Comparison of ENCODE assay signal across 1 cellular context in genomic region chr1:2133039-2133878, GRCh38.
TF ChIP-seq lines count a peak whose summit lies in the region.

No MANE protein-coding gene starts in this region.

TF ChIP-seq in K562, 482 proteins besides CTCF, POLR2A, EP300 and RAD21 (continued from another document and continues in another):
- TF ChIP-seq ZNF146 (CRISPR knock-in tag; IDR thresholded peaks at IDR 0.05; ENCODE audit: unreplicated experiment) (no peak), JUNB (CRISPR knock-in tag; conservative IDR thresholded peaks at IDR 0.05) (no peak), GABPB1 (CRISPR knock-in tag; IDR thresholded peaks at IDR 0.05) (no peak; the same call in 1 of the 2 replicates), NELFE (IDR thresholded peaks at IDR 0.05; ENCODE audit: insufficient read depth, insufficient read length) (no peak), NFRKB (IDR thresholded peaks at IDR 0.05; ENCODE audit: low read depth) (no peak), MCM2 (IDR thresholded peaks at IDR 0.05; ENCODE audit: low read depth) (no peak), CCNT2 (IDR thresholded peaks at IDR 0.05; ENCODE audit: borderline replicate concordance, extremely low read depth, insufficient read length, low read depth, low read length) (peak; percentile 83), POLR2AphosphoS2 (IDR thresholded peaks at IDR 0.05; ENCODE audit: low read length) (no peak), ZC3H8 (IDR thresholded peaks at IDR 0.05) (no peak), PREB (CRISPR knock-in tag; IDR thresholded peaks at IDR 0.05) (no peak), TAF9B (IDR thresholded peaks at IDR 0.05; ENCODE audit: partially characterized antibody) (no peak), CHAMP1 (IDR thresholded peaks at IDR 0.05) (no peak), TRIM24 (IDR thresholded peaks at IDR 0.05) (0 out of 4 replicates have a peak, but pooled peaks of 1 of the 2 experiments have one; percentile 19), FUS (optimal IDR thresholded peaks at IDR 0.05; ENCODE audit: low read depth, low read length) (no peak), ZMIZ1 (IDR thresholded peaks at IDR 0.05; ENCODE audit: low read depth in 2 of 2, low read length in 2 of 2) (no peak), HNRNPUL1 (IDR thresholded peaks at IDR 0.05; ENCODE audit: low read length) (no peak), RBM14 (IDR thresholded peaks at IDR 0.05; ENCODE audit: borderline replicate concordance, insufficient read depth, low read depth, low read length) (no peak), GATAD2B (IDR thresholded peaks at IDR 0.05; ENCODE audit: borderline replicate concordance) (no peak), CTCFL (IDR thresholded peaks at IDR 0.05; ENCODE audit: borderline replicate concordance, insufficient read depth, low read depth, low read length, poor library complexity, severe bottlenecking) (no peak), ZEB2 (IDR thresholded peaks at IDR 0.05) (no peak), RERE (CRISPR knock-in tag; IDR thresholded peaks at IDR 0.05; ENCODE audit: borderline replicate concordance) (no peak), TFAM (CRISPR knock-in tag; conservative IDR thresholded peaks at IDR 0.05) (no peak), KLF6 (CRISPR knock-in tag; IDR thresholded peaks at IDR 0.05; ENCODE audit: borderline replicate concordance) (no peak), C11orf30 (IDR thresholded peaks at IDR 0.05; ENCODE audit: low read depth) (no peak), NFXL1 (CRISPR knock-in tag; IDR thresholded peaks at IDR 0.05) (no peak), TCFL5 (CRISPR knock-in tag; conservative IDR thresholded peaks at IDR 0.05) (no peak), NKRF (IDR thresholded peaks at IDR 0.05; ENCODE audit: borderline replicate concordance) (no peak), ZNF184 (CRISPR knock-in tag; IDR thresholded peaks at IDR 0.05) (no peak), POLR2H (tag; IDR thresholded peaks at IDR 0.05; ENCODE audit: low read depth) (no peak), ZSCAN29 (IDR thresholded peaks at IDR 0.05) (no peak), THAP12 (CRISPR knock-in tag; IDR thresholded peaks at IDR 0.05) (0 out of 2 replicates have a peak, but pooled peaks have one; percentile 69), DACH1 (IDR thresholded peaks at IDR 0.05; ENCODE audit: partially characterized antibody) (peak; percentile 91), USF1 (CRISPR knock-in tag; IDR thresholded peaks at IDR 0.05) (no peak; the same call in 1 of the 2 replicates), ZNF561 (CRISPR knock-in tag; conservative IDR thresholded peaks at IDR 0.05) (no peak), PTTG1 (tag; IDR thresholded peaks at IDR 0.05; ENCODE audit: low read depth) (no peak), MLX (CRISPR knock-in tag; conservative IDR thresholded peaks at IDR 0.05) (no peak), EHMT2 (IDR thresholded peaks at IDR 0.05) (no peak), PKNOX1 (IDR thresholded peaks at IDR 0.05) (peak; percentile 40; the same call in 1 of the 2 replicates), ETV1 (tag; conservative IDR thresholded peaks at IDR 0.05; ENCODE audit: low read depth) (no peak), NR2F6 (CRISPR knock-in tag; IDR thresholded peaks at IDR 0.05) (no peak)
